In genomic region chr12:104064842-104065441, GRCh38 we compare ENCODE assay signal across 8 cellular contexts. TPM values are rescaled to one million over a fixed set of nuclear protein-coding genes. Genes with fewer than 3 reads are reported as not detected.
DNase-seq lines count a peak whose midpoint lies in the region; ATAC-seq, FAIRE-seq and TF ChIP-seq lines count a peak whose summit lies in the region.

No MANE protein-coding gene starts in this region.

- TF ChIP-seq POLR2A in heart left ventricle (IDR thresholded peaks at IDR 0.05) (no peak), H54 (IDR thresholded peaks at IDR 0.05; ENCODE audit: low read depth, low read length) (no peak)

- no peak for FAIRE-seq in H54 (lab: Jason Lieb, UNC)

- H3K27ac ChIP-seq in heart left ventricle (peak overlapping the region; percentile 78 to 95 (median 88)), psoas muscle (peak overlapping the region; percentile 96)

- intact Hi-C loops in activated CD4-positive, alpha-beta T cell treated with anti-CD3 and anti-CD28 coated beads for 36 hours (cut with DNase I, micrococcal nuclease), result loop anchor here (1.0 to 10.0 kb wide), 12 partner anchors 19 to 1042 kb away; partner anchors contain the start of genes HSP90B1 (in 2 of the 2), TDG (in 2 of the 2), EID3 (in 1 of the 2) and NFYB (in 1 of the 2)
- intact Hi-C loops in heart left ventricle (cut with DNase I), result loop anchor here in 8 of 10 donors (2.0 to 10.0 kb wide), 7 partner anchors 42 to 134 kb away; partner anchors contain the start of genes TDG (in 5 of the 8) and HSP90B1 (in 1 of the 8)
- intact Hi-C loops in psoas muscle (cut with DNase I), result loop anchor here (5.0 kb wide), 3 partner anchors 42 to 98 kb away; partner anchors contain the start of gene TDG (in 1 of the 2)

- ATAC-seq in activated CD4-positive, alpha-beta T cell treated with anti-CD3 and anti-CD28 coated beads for 36 hours, result no peak
- peak; percentile 10 for ATAC-seq in HG03066 (IDR thresholded peaks at IDR 0.05; ENCODE audit: low read depth, unreplicated experiment)
- no peak for ATAC-seq in activated T-cell treated with anti-CD3 and anti-CD28 coated beads, Interleukin-2, amount 50 U/mL, for 72 hours (replicated peaks in 1 of 2)
- peak in 3 of 4 donors; percentile 21 to 48 (median 27) for ATAC-seq in heart left ventricle
- peak; percentile 27 to 40 (median 34) for ATAC-seq in psoas muscle

- H3K36me3 Mint-ChIP-seq in activated CD4-positive, alpha-beta T cell treated with anti-CD3 and anti-CD28 coated beads for 36 hours (ENCODE audit: low read depth), result peaks cover 9% of the 10 kb centered on the region
- peaks cover 0 to 3% of the 10 kb centered on the region in 2 donors for H3K36me3 Mint-ChIP-seq in activated T-cell treated with anti-CD3 and anti-CD28 coated beads, Interleukin-2, amount 50 U/mL, for 72 hours (ENCODE audit: insufficient read depth in 2 of 2)

- H3K9me3 ChIP-seq in heart left ventricle (no peaks in the 10 kb centered on the region), psoas muscle (no peaks in the 10 kb centered on the region)

- WGBS in heart left ventricle, 4 donors, result 0 to 1% (median 0%) methylated on average over 15 to 41 of the region's 41 CpGs
- WGBS in psoas muscle, 3 donors, result 0% methylated on average over 31 to 41 of the region's 41 CpGs

- TF ChIP-seq CTCF in heart left ventricle (IDR thresholded peaks at IDR 0.05), result no peak
- TF ChIP-seq CTCF in psoas muscle (IDR thresholded peaks at IDR 0.05), result no peak

- H3K4me3 ChIP-seq in heart left ventricle (peak overlapping the region; percentile 66 to 99 (median 89)), psoas muscle (peak overlapping the region; percentile 97)

- POLR2A ChIA-PET in activated CD4-positive, alpha-beta T cell treated with anti-CD3 and anti-CD28 coated beads for 36 hours (lab: Charles Lee), result interaction anchor here (1.6 to 2.2 kb wide), 3 partner anchors 73 to 224 kb away, joined by 6 to 10 read pairs (median 6); partner anchors contain the start of genes NFYB, NT5DC3 and TDG

- no peaks in the 10 kb centered on the region for H3K9me3 Mint-ChIP-seq in activated CD4-positive, alpha-beta T cell treated with anti-CD3 and anti-CD28 coated beads for 36 hours (ENCODE audit: low read depth)
- no peaks in the 10 kb centered on the region for H3K9me3 Mint-ChIP-seq in activated T-cell treated with anti-CD3 and anti-CD28 coated beads, Interleukin-2, amount 50 U/mL, for 72 hours

- H3K27me3 Mint-ChIP-seq in activated CD4-positive, alpha-beta T cell treated with anti-CD3 and anti-CD28 coated beads for 36 hours, result peaks cover 6% of the 10 kb centered on the region
- peaks cover 19% of the 10 kb centered on the region for H3K27me3 Mint-ChIP-seq in activated T-cell treated with anti-CD3 and anti-CD28 coated beads, Interleukin-2, amount 50 U/mL, for 72 hours (ENCODE audit: low read depth)

- H3K4me1 ChIP-seq in heart left ventricle, result peaks cover 0 to 31% (median 21%) of the 10 kb centered on the region in 12 donors
- peaks cover 19% of the 10 kb centered on the region for H3K4me1 ChIP-seq in psoas muscle

- peaks cover 20% of the 10 kb centered on the region for H3K4me1 Mint-ChIP-seq in activated CD4-positive, alpha-beta T cell treated with anti-CD3 and anti-CD28 coated beads for 36 hours
- peaks cover 21% of the 10 kb centered on the region for H3K4me1 Mint-ChIP-seq in activated T-cell treated with anti-CD3 and anti-CD28 coated beads, Interleukin-2, amount 50 U/mL, for 72 hours (ENCODE audit: low read depth)

- DNase-seq in activated CD4-positive, alpha-beta T cell treated with anti-CD3 and anti-CD28 coated beads for 36 hours, result peak; percentile 18
- DNase-seq in activated CD4-positive, alpha-beta T cell treated with anti-CD3 and anti-CD28 coated beads, Interleukin-2, amount 50 U/mL, for 4 hours, result no peak
- no peak for DNase-seq in activated T-cell treated with anti-CD3 and anti-CD28 coated beads, Interleukin-2, amount 50 U/mL, for 72 hours
- peak in 3 of 5 donors; percentile 24 to 47 (median 34) for DNase-seq in heart left ventricle
- peak; percentile 20 to 56 for DNase-seq in psoas muscle
- DNase-seq in cortex of kidney (lab: John Stamatoyannopoulos, UW), result no peak
- DNase-seq in H54 (ENCODE audit: insufficient read length, low spot score), result no peak

- H3K4me3 Mint-ChIP-seq in activated CD4-positive, alpha-beta T cell treated with anti-CD3 and anti-CD28 coated beads for 36 hours, result peak overlapping the region; percentile 85
- H3K4me3 Mint-ChIP-seq in activated T-cell treated with anti-CD3 and anti-CD28 coated beads, Interleukin-2, amount 50 U/mL, for 72 hours, result peak overlapping the region; percentile 78 to 98

- H3K27me3 ChIP-seq in heart left ventricle (no peaks in the 10 kb centered on the region), psoas muscle (ENCODE audit: insufficient read depth in 3 of 3, low read length in 2 of 3) (no peaks in the 10 kb centered on the region)

- CTCF ChIA-PET in activated CD4-positive, alpha-beta T cell treated with anti-CD3 and anti-CD28 coated beads for 36 hours (lab: Charles Lee), result interaction anchor here (0.6 to 2.9 kb wide), 4 partner anchors 26 to 99 kb away, joined by 3 to 13 read pairs (median 3); partner anchors contain the start of gene TDG

- peaks cover 0 to 36% (median 23%) of the 10 kb centered on the region in 9 donors for H3K36me3 ChIP-seq in heart left ventricle
- peaks cover 0 to 32% of the 10 kb centered on the region in 2 donors for H3K36me3 ChIP-seq in psoas muscle (ENCODE audit: insufficient read depth in 1 of 2, low read depth in 1 of 2)

- peak overlapping the region; percentile 89 for H3K27ac Mint-ChIP-seq in activated CD4-positive, alpha-beta T cell treated with anti-CD3 and anti-CD28 coated beads for 36 hours
- peak overlapping the region; percentile 68 for H3K27ac Mint-ChIP-seq in activated T-cell treated with anti-CD3 and anti-CD28 coated beads, Interleukin-2, amount 50 U/mL, for 72 hours

RNA-seq across cellular contexts. Expression of gene HCFC2, which starts 0.6 kb away (rescaled TPM):
- total RNA-seq in activated CD4-positive, alpha-beta T cell treated with anti-CD3 and anti-CD28 coated beads for 36 hours, result 1 to 10 TPM; 6.4 to 6.5 TPM
- total RNA-seq in activated T-cell treated with anti-CD3 and anti-CD28 coated beads, Interleukin-2, amount 50 U/mL, for 72 hours, result 10 to 100 TPM; 11.0 TPM
- total RNA-seq in heart left ventricle (10 to 100 TPM in 4 of 9 donors, 1 to 10 TPM in 5; 7.1 to 14.0 (median 9.3) TPM), psoas muscle (10 to 100 TPM; 22.8 to 27.8 (median 24.5) TPM)
- polyA plus RNA-seq in heart left ventricle (1 to 10 TPM; 4.8 to 8.6 TPM), psoas muscle (10 to 100 TPM; 10.1 to 21.7 (median 10.3) TPM)

RNA-seq across cellular contexts. Expression of gene GLT8D2, which starts 15.0 kb away (rescaled TPM):
- total RNA-seq in activated CD4-positive, alpha-beta T cell treated with anti-CD3 and anti-CD28 coated beads for 36 hours, result under 1 TPM in 1 of 2 experiments, not detected in 1; 0.23 TPM
- under 1 TPM; 0.23 to 0.36 TPM for total RNA-seq in activated T-cell treated with anti-CD3 and anti-CD28 coated beads, Interleukin-2, amount 50 U/mL, for 72 hours
- total RNA-seq in heart left ventricle (10 to 100 TPM in 1 of 9 donors, 1 to 10 TPM in 8; 2.6 to 18.7 (median 6.9) TPM), psoas muscle (1 to 10 TPM in 3 of 4 donors, under 1 TPM in 1; 0.71 to 5.2 (median 1.9) TPM)
- polyA plus RNA-seq in heart left ventricle (1 to 10 TPM; 3.0 to 4.9 TPM), psoas muscle (1 to 10 TPM; 1.1 to 1.7 (median 1.3) TPM)

Comparison
In these comparisons a context has a peak if more than half of its experiments do, and no peak if none do; other contexts are left out.
1. DNase-seq: peak in activated CD4-positive, alpha-beta T cell treated with anti-CD3 and anti-CD28 coated beads for 36 hours (single experiment), heart left ventricle (3 of 5) and psoas muscle (2 of 2); none in activated CD4-positive, alpha-beta T cell treated with anti-CD3 and anti-CD28 coated beads, Interleukin-2, amount 50 U/mL, for 4 hours (0 of 2), activated T-cell treated with anti-CD3 and anti-CD28 coated beads, Interleukin-2, amount 50 U/mL, for 72 hours (0 of 2), cortex of kidney (single experiment) and H54 (single experiment).
2. ATAC-seq: peak in HG03066 (single experiment), heart left ventricle (3 of 4) and psoas muscle (4 of 4); none in activated CD4-positive, alpha-beta T cell treated with anti-CD3 and anti-CD28 coated beads for 36 hours (single experiment) and activated T-cell treated with anti-CD3 and anti-CD28 coated beads, Interleukin-2, amount 50 U/mL, for 72 hours (0 of 2).